In the genomic region with DNA sequence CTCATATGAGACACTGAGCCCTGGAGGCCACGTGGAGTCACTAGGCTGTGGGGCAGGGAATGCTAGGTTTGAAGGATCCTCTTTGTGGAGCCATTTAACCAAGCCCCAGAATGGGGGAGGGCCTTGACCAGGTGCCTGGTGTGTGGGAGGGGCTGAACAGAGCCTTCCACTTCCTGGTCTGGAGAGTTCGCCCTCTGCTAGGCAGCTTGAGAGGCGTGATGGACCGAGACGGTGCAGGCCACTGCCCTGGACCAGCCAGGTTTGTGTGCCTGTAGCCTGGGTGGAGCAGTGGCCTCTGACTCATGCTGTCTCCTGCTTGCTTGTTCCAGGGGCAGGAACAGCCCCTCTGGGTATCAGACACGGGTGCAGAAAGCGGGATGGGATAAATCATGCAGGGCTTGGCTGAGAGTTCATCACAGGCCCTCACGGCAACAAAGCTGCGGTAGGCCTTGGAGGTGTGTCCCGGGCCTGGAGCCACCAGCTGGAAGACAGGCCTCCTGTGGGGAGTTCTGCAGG, we compare ENCODE assay signal across 15 cellular contexts. TPM values are rescaled to one million over a fixed set of nuclear protein-coding genes. Genes with fewer than 3 reads are reported as not detected.
DNase-seq lines count a peak whose midpoint lies in the region; ATAC-seq, FAIRE-seq and TF ChIP-seq lines count a peak whose summit lies in the region.
"Had no signal": no experiment of that assay in that cellular context is flagged by ENCODE, and none has a peak within 500 bp of the region (broad histone marks: within the 10 kb centered on the region; RNA-seq: fewer than 3 reads in every experiment).

No MANE protein-coding gene starts in this region.

- in situ Hi-C loops in GM12878 (cut with MboI) = no loop called here

- TF ChIP-seq RAD21 in GM12878 (IDR thresholded peaks at IDR 0.05; ENCODE audit: insufficient read depth, low read depth, low read length) = no peak

- no peak overlapping the region for H3K4me3 ChIP-seq in GM12878
- H3K4me3 ChIP-seq in mucosa of descending colon = no peak overlapping the region
- H3K4me3 ChIP-seq: tibial nerve had no signal

- H4K20me1 ChIP-seq in GM12878 (ENCODE audit: control insufficient read depth, insufficient read depth) = no peaks in the 10 kb centered on the region

- RAD21 ChIA-PET in GM12878 (lab: Charles Lee; ENCODE audit: unreplicated experiment) = no interaction called here

- DNase-seq in DMS153 treated with DMSO at 0.1 percent for 48 hours (lab: John Stamatoyannopoulos, UW; ENCODE audit: unreplicated experiment) (peak; percentile 43), HT-29 (ENCODE audit: low spot score) (peak; percentile 51), GM12878 (ENCODE audit: low read depth, low spot score) (no peak), mucosa of descending colon (peak in 1 of 3 donors; percentile 14), NCI-H524 (lab: John Stamatoyannopoulos, UW) (no peak), NCI-H2107 treated with DMSO at 0.1 percent for 48 hours (lab: John Stamatoyannopoulos, UW; ENCODE audit: unreplicated experiment) (no peak)
- DNase-seq in activated T-cell treated with anti-CD3 and anti-CD28 coated beads, Interleukin-2, amount 50 U/mL, for 24 hours = no peak
- DNase-seq: activated CD8-positive, alpha-beta memory T cell treated with anti-CD3 and anti-CD28 coated beads, Interleukin-2, amount 10 ng/mL, durations not matched to agents 7 days and 5 days; activated naive CD4-positive, alpha-beta T cell treated with anti-CD3 and anti-CD28 coated beads, Interleukin-2, amount 10 ng/mL, durations not matched to agents 7 days and 5 days; brain microvascular endothelial cell; NCI-H2107; stimulated activated CD4-positive, alpha-beta T cell treated with anti-CD3 and anti-CD28 coated beads, Interleukin-2, amount 100 ng/mL, for 24 hours had no signal

- WGBS in GM12878 (ENCODE audit: insufficient coverage, insufficient replicate concordance, low lambda C conversion rate, missing lambda C conversion rate) = 28% methylated on average over 10 of the region's 10 CpGs

- no peaks in the 10 kb centered on the region for H3K9me3 Mint-ChIP-seq in activated T-cell treated with anti-CD3 and anti-CD28 coated beads, Interleukin-2, amount 50 U/mL, for 24 hours
- H3K9me3 Mint-ChIP-seq: activated naive CD4-positive, alpha-beta T cell treated with anti-CD3 and anti-CD28 coated beads, Interleukin-2, amount 10 ng/mL, durations not matched to agents 7 days and 5 days had no signal

- no TSS peak for BruUV-seq in GM12878 (replicated peaks; lab: Mats Ljungman, UMichigan)

- no peaks in the 10 kb centered on the region for H3K4me1 ChIP-seq in GM12878 (ENCODE audit: control insufficient read depth, insufficient read depth, low read length)
- H3K4me1 ChIP-seq in mucosa of descending colon (ENCODE audit: low read depth) = no peaks in the 10 kb centered on the region

- no peaks in the 10 kb centered on the region for H3K79me2 ChIP-seq in GM12878 (ENCODE audit: control insufficient read depth, insufficient read depth, low read length)

- TF ChIP-seq CTCF in GM12878 (IDR thresholded peaks at IDR 0.05 in 2 of 3, conservative IDR thresholded peaks at IDR 0.05 in 1 of 3; ENCODE audit: control insufficient read depth in 2 of 3, extremely low read depth in 1 of 3, insufficient read depth in 1 of 3, low read depth in 3 of 3, low read length in 3 of 3) = no peak
- TF ChIP-seq CTCF in mucosa of descending colon (IDR thresholded peaks at IDR 0.05) = no peak

- no peak overlapping the region for H3K4me2 ChIP-seq in GM12878 (ENCODE audit: control insufficient read depth, insufficient read depth)

- no peak for TF ChIP-seq POLR2A in GM12878 (IDR thresholded peaks at IDR 0.05; ENCODE audit: low read depth, low read length)

- H2AFZ ChIP-seq in GM12878 (ENCODE audit: control insufficient read depth, low read depth, low read length) = no peak overlapping the region

- FAIRE-seq in GM12878 (lab: Jason Lieb, UNC) = no peak

- H3K36me3 ChIP-seq in GM12878 (ENCODE audit: control insufficient read depth in 2 of 2, insufficient read depth in 2 of 2, low read length in 1 of 2) = no peaks in the 10 kb centered on the region
- no peaks in the 10 kb centered on the region for H3K36me3 ChIP-seq in mucosa of descending colon (ENCODE audit: low read depth)
- H3K36me3 ChIP-seq: brain microvascular endothelial cell, tibial nerve had no signal

- no peak for TF ChIP-seq EP300 in GM12878 (IDR thresholded peaks at IDR 0.05; ENCODE audit: borderline replicate concordance in 1 of 2, control insufficient read depth in 1 of 2, low read depth in 2 of 2, low read length in 2 of 2)

- no peaks in the 10 kb centered on the region for H3K9me3 ChIP-seq in GM12878 (replicated peaks; ENCODE audit: control insufficient read depth, insufficient read depth, low read length)
- H3K9me3 ChIP-seq in mucosa of descending colon = no peaks in the 10 kb centered on the region
- H3K9me3 ChIP-seq: tibial nerve had no signal

- CTCF ChIA-PET in GM12878 (lab: Yijun Ruan, JAX) = no interaction called here

- H3K27me3 Mint-ChIP-seq in activated T-cell treated with anti-CD3 and anti-CD28 coated beads, Interleukin-2, amount 50 U/mL, for 24 hours = no peaks in the 10 kb centered on the region
- H3K27me3 Mint-ChIP-seq: activated CD8-positive, alpha-beta memory T cell treated with anti-CD3 and anti-CD28 coated beads, Interleukin-2, amount 10 ng/mL, durations not matched to agents 7 days and 5 days; activated naive CD4-positive, alpha-beta T cell treated with anti-CD3 and anti-CD28 coated beads, Interleukin-2, amount 10 ng/mL, durations not matched to agents 7 days and 5 days had no signal

- no peak overlapping the region for H3K27ac ChIP-seq in GM12878 (ENCODE audit: control insufficient read depth, insufficient read depth)
- H3K27ac ChIP-seq: brain microvascular endothelial cell, VCaP had no signal

- intact Hi-C loops in GM12878 (cut with micrococcal nuclease; ENCODE audit: unreplicated experiment) (no loop called here), mucosa of descending colon (cut with DNase I, micrococcal nuclease) (no loop called here)

- no peaks in the 10 kb centered on the region for H3K4me1 Mint-ChIP-seq in activated T-cell treated with anti-CD3 and anti-CD28 coated beads, Interleukin-2, amount 50 U/mL, for 24 hours (ENCODE audit: low read depth)
- H3K4me1 Mint-ChIP-seq: activated CD8-positive, alpha-beta memory T cell treated with anti-CD3 and anti-CD28 coated beads, Interleukin-2, amount 10 ng/mL, durations not matched to agents 7 days and 5 days; activated naive CD4-positive, alpha-beta T cell treated with anti-CD3 and anti-CD28 coated beads, Interleukin-2, amount 10 ng/mL, durations not matched to agents 7 days and 5 days had no signal

- no peaks in the 10 kb centered on the region for H3K36me3 Mint-ChIP-seq in activated T-cell treated with anti-CD3 and anti-CD28 coated beads, Interleukin-2, amount 50 U/mL, for 24 hours (ENCODE audit: low read depth)
- H3K36me3 Mint-ChIP-seq: activated CD8-positive, alpha-beta memory T cell treated with anti-CD3 and anti-CD28 coated beads, Interleukin-2, amount 10 ng/mL, durations not matched to agents 7 days and 5 days; activated naive CD4-positive, alpha-beta T cell treated with anti-CD3 and anti-CD28 coated beads, Interleukin-2, amount 10 ng/mL, durations not matched to agents 7 days and 5 days had no signal

- H3K27ac Mint-ChIP-seq in activated T-cell treated with anti-CD3 and anti-CD28 coated beads, Interleukin-2, amount 50 U/mL, for 24 hours = no peak overlapping the region
- H3K27ac Mint-ChIP-seq: activated CD8-positive, alpha-beta memory T cell treated with anti-CD3 and anti-CD28 coated beads, Interleukin-2, amount 10 ng/mL, durations not matched to agents 7 days and 5 days; activated naive CD4-positive, alpha-beta T cell treated with anti-CD3 and anti-CD28 coated beads, Interleukin-2, amount 10 ng/mL, durations not matched to agents 7 days and 5 days had no signal

- SMC1A ChIA-PET in GM12878 (lab: Charles Lee; ENCODE audit: uncharacterized antibody, unreplicated experiment) = no interaction called here

- no peak overlapping the region for H3K9ac ChIP-seq in GM12878 (ENCODE audit: control insufficient read depth, insufficient read depth, low read length)

- ATAC-seq in GM12878 (peak; percentile 68), mucosa of descending colon (peak; percentile 57), GM19467 (IDR thresholded peaks at IDR 0.05; ENCODE audit: unreplicated experiment) (no peak)
- ATAC-seq: activated CD8-positive, alpha-beta memory T cell treated with anti-CD3 and anti-CD28 coated beads, Interleukin-2, amount 10 ng/mL, durations not matched to agents 7 days and 5 days had no signal

- H3K27me3 ChIP-seq in GM12878 (replicated peaks in 1 of 2; ENCODE audit: control insufficient read depth in 2 of 2, insufficient read depth in 2 of 2, low read length in 1 of 2) = no peaks in the 10 kb centered on the region; a peak in 1 of 4 replicates
- H3K27me3 ChIP-seq: brain microvascular endothelial cell, tibial nerve had no signal

- no peak overlapping the region for H3K4me3 Mint-ChIP-seq in activated T-cell treated with anti-CD3 and anti-CD28 coated beads, Interleukin-2, amount 50 U/mL, for 24 hours
- H3K4me3 Mint-ChIP-seq: activated CD8-positive, alpha-beta memory T cell treated with anti-CD3 and anti-CD28 coated beads, Interleukin-2, amount 10 ng/mL, durations not matched to agents 7 days and 5 days; activated naive CD4-positive, alpha-beta T cell treated with anti-CD3 and anti-CD28 coated beads, Interleukin-2, amount 10 ng/mL, durations not matched to agents 7 days and 5 days had no signal

- POLR2A ChIA-PET in GM12878 (lab: Charles Lee) = no interaction called here

TF ChIP-seq in GM12878, 131 proteins besides CTCF, POLR2A, EP300 and RAD21:
- no peak for TF ChIP-seq HDAC6 (IDR thresholded peaks at IDR 0.05; ENCODE audit: unreplicated experiment)
- TF ChIP-seq YY1 (IDR thresholded peaks at IDR 0.05; ENCODE audit: low read depth, low read length) = no peak

RNA-seq across cellular contexts. Expression of a gene that starts 27.4 kb away (rescaled TPM):
- total RNA-seq in HT-29 (2014; rRNA removed; shearing (Covaris generic)) = 0.03 and 0.15 TPM in 2 replicates
- 0.24 and 0.29 TPM in 2 replicates for total RNA-seq in GM12878 (2013; cell fraction: nucleolus; rRNA removed)
- not detected in 2 replicates for total RNA-seq in GM12878 (2014; rRNA removed)
- not detected in 2 replicates for total RNA-seq in GM12878 (2014; rRNA removed; fragmentation: Illumina TruSeq; extraction: Trizol)
- not detected in 2 replicates for total RNA-seq in GM12878 (2021)
- polyA plus RNA-seq in GM12878 (2011; ENCODE audit: low read depth) = not detected
- 0.01 and 0.03 TPM in 2 replicates for polyA plus RNA-seq in GM12878 (2011; rRNA removed)
- 0.03 and 0.04 TPM in 2 replicates for polyA plus RNA-seq in GM12878 (2011; cell fraction: cytosol; rRNA removed)
- polyA plus RNA-seq in GM12878 (2011; cell fraction: nucleus; rRNA removed) = 0.41 and 0.52 TPM in 2 replicates
- polyA plus RNA-seq in GM12878 (2012) = 0.04 TPM in 1 of 2 replicates, not detected in the other
- polyA plus RNA-seq in GM12878 (2014; fragmentation: Illumina TruSeq; extraction: Trizol) = not detected in 2 replicates
- polyA plus RNA-seq in GM12878 (2014; fragmentation: Nextera tagmentation; extraction: Ambion mirVana) = not detected
- 0.03 and 0.05 TPM in 2 replicates for polyA plus RNA-seq in GM12878 (2014; rRNA removed)
- polyA plus RNA-seq in GM12878 (2016; fragmentation: Nextera tagmentation; extraction: Ambion mirVana) = not detected
- 0.07 TPM in 1 of 2 replicates, not detected in the other for polyA minus RNA-seq in GM12878 (2011; rRNA and poly(A)+ RNA removed)
- not detected in 2 replicates for polyA minus RNA-seq in GM12878 (2011; cell fraction: cytosol; rRNA and poly(A)+ RNA removed)
- 0.10 and 0.12 TPM in 2 replicates for polyA minus RNA-seq in GM12878 (2011; cell fraction: nucleus; rRNA and poly(A)+ RNA removed)
- total RNA-seq in mucosa of descending colon = 1 to 10 TPM; 1.8 to 2.1 (median 2.1) TPM

Comparison
In these comparisons a context has a peak if more than half of its experiments do, and no peak if none do; other contexts are left out.
1. DNase-seq: peak in DMS153 treated with DMSO at 0.1 percent for 48 hours (single experiment) and HT-29 (single experiment); none in GM12878 (single experiment), NCI-H524 (0 of 2), activated T-cell treated with anti-CD3 and anti-CD28 coated beads, Interleukin-2, amount 50 U/mL, for 24 hours (single experiment) and NCI-H2107 treated with DMSO at 0.1 percent for 48 hours (single experiment).